In the genomic region with DNA sequence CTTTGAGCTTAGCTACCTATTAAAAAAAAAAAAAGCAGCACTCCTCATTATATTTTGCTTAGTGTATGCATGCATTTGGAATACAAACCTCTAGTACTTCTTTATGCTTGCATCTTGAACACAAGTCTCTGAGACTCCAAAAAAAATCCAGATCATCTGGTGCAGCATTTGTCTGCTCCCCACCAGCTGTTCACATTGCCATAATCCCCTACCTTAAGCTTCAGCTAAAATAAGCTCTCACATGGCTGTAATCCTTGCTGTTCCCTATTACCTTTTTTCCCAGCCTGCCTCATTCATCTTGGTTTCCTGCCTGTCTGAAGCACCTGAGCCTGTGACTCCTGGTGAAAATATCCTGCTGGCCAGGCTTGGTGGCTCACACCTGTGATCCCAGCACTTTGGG, we compare ENCODE assay signal across 30 cellular contexts. TPM values are rescaled to one million over a fixed set of nuclear protein-coding genes. Genes with fewer than 3 reads are reported as not detected.
"Had no signal": no experiment of that assay in that cellular context is flagged by ENCODE, and none has a peak within 500 bp of the region (broad histone marks: within the 10 kb centered on the region; RNA-seq: fewer than 3 reads in every experiment).

No MANE protein-coding gene starts in this region.

- FAIRE-seq: keratinocyte had no signal

- H3K27ac Mint-ChIP-seq: activated naive CD8-positive, alpha-beta T cell; stimulated activated naive B cell treated with anti-CD40 and anti-IgM and Interleukin-4, amounts not matched to agents 10 μg/mL and 1 μg/mL and 100 μg/mL, for 72 hours had no signal

- H3K4me3 ChIP-seq: colonic mucosa, gastroesophageal sphincter, mucosa of descending colon, right lobe of liver, skin epidermis, stomach, thyroid gland, upper lobe of left lung, vagina had no signal

- H3K27me3 Mint-ChIP-seq: activated naive CD8-positive, alpha-beta T cell; stimulated activated naive B cell treated with anti-CD40 and anti-IgM and Interleukin-4, amounts not matched to agents 10 μg/mL and 1 μg/mL and 100 μg/mL, for 72 hours had no signal

- H3K27me3 ChIP-seq: colonic mucosa, right lobe of liver, stomach, thyroid gland, upper lobe of left lung, vagina had no signal

- H3K36me3 ChIP-seq: colonic mucosa, gastroesophageal sphincter, right lobe of liver, stomach, thyroid gland, upper lobe of left lung, vagina had no signal

- H3K9me3 Mint-ChIP-seq: stimulated activated naive B cell treated with anti-CD40 and anti-IgM and Interleukin-4, amounts not matched to agents 10 μg/mL and 1 μg/mL and 100 μg/mL, for 72 hours had no signal

- H3K9me3 ChIP-seq: colonic mucosa, gastroesophageal sphincter, mucosa of descending colon, right lobe of liver, stomach, thyroid gland, upper lobe of left lung, vagina had no signal

- DNase-seq: activated CD4-positive, alpha-beta T cell treated with anti-CD3 and anti-CD28 coated beads for 48 hours; activated CD4-positive, alpha-beta T cell treated with anti-CD3 and anti-CD28 coated beads, Interleukin-2, amount 50 U/mL, for 48 hours; activated CD8-positive, alpha-beta memory T cell treated with anti-CD3 and anti-CD28 coated beads for 24 hours; activated effector memory CD4-positive, alpha-beta T cell treated with Interleukin-2 at 50 U/mL for 16 hours; activated naive CD4-positive, alpha-beta T cell treated with Interleukin-2 at 50 U/mL for 16 hours; cerebellar nuclear complex; colonic mucosa; effector memory CD4-positive, alpha-beta T cell; erythroblast; head of caudate nucleus; hippocampal formation; left cardiac atrium; mucosa of descending colon; posterior cingulate gyrus; right lobe of liver; stimulated activated CD4-positive, alpha-beta T cell treated with anti-CD3 and anti-CD28 coated beads, Interleukin-12 subunit alpha, Interleukin-12 subunit beta, amount 100 ng/mL, for 4 hours; stimulated activated CD4-positive, alpha-beta T cell treated with anti-CD3 and anti-CD28 coated beads, Interleukin-4, amount 100 ng/mL, for 24 hours; stimulated activated CD8-positive, alpha-beta memory T cell treated with anti-CD3 and anti-CD28 coated beads, Interleukin-4, amount 100 ng/mL, for 48 hours; stimulated activated naive B cell treated with anti-CD40 and anti-IgM and Interleukin-4, amounts not matched to agents 10 μg/mL and 1 μg/mL and 100 μg/mL, for 72 hours; stomach; thyroid gland; upper lobe of left lung had no signal

- ATAC-seq: activated CD4-positive, CD25-positive, alpha-beta regulatory T cell treated with anti-CD3 and anti-CD28 coated beads, Interleukin-2, amount 50 U/mL, for 24 hours; gastroesophageal sphincter; left cardiac atrium; left ventricle myocardium superior; mucosa of descending colon; right lobe of liver; stimulated activated naive B cell treated with anti-CD40 and anti-IgM and Interleukin-4, amounts not matched to agents 10 μg/mL and 1 μg/mL and 100 μg/mL, for 72 hours had no signal

- H3K27ac ChIP-seq: colonic mucosa, gastroesophageal sphincter, right lobe of liver, skin epidermis, stomach, thyroid gland, upper lobe of left lung, vagina had no signal

- H3K4me3 Mint-ChIP-seq: activated naive CD8-positive, alpha-beta T cell; stimulated activated naive B cell treated with anti-CD40 and anti-IgM and Interleukin-4, amounts not matched to agents 10 μg/mL and 1 μg/mL and 100 μg/mL, for 72 hours had no signal

- H3K36me3 Mint-ChIP-seq: activated naive CD8-positive, alpha-beta T cell had no signal

RNA-seq across cellular contexts. Expression of a gene that starts 11.5 kb away (rescaled TPM):
- total RNA-seq: dermis microvascular lymphatic vessel endothelial cell, gastroesophageal sphincter, left ventricle myocardium superior, thyroid gland, vagina had no signal
- polyA plus RNA-seq: keratinocyte had no signal
